ENCODE assay signal across 1 cellular context in the genomic region with DNA sequence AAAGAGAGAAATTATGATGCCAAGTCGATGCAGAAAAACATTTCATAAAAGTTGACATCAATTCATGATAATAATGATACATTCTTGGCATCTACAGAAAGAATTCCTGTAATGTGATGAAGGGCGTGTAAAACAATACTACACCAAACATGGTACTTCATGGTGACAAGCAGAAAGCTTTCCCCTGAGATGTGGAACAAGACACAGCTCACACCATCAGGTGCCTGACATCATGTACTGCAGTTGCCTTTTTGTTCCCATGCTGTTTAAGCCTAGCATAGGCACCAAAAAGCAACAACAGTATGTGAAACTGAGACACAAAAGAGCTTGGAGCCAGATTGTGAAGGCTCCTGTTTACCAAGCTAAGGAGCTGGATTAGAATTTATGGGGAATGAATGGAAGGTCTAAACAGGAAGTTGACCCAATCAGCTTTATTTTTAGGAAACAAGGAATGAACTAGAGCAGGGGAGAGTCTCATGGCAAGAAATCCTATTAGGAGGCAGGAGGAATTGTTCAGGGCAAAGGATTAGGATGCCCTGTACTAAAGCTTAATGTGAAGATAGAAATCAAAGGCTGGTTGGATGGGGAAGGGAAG.
TF ChIP-seq lines count a peak whose summit lies in the region.

No MANE protein-coding gene starts in this region.

TF ChIP-seq in IMR-90, 13 proteins besides CTCF, POLR2A, EP300 and RAD21 (continued from another document):
- TF ChIP-seq RCOR1 (IDR thresholded peaks at IDR 0.05; ENCODE audit: insufficient replicate concordance, low read length): no peak
- TF ChIP-seq, protein P1, sequence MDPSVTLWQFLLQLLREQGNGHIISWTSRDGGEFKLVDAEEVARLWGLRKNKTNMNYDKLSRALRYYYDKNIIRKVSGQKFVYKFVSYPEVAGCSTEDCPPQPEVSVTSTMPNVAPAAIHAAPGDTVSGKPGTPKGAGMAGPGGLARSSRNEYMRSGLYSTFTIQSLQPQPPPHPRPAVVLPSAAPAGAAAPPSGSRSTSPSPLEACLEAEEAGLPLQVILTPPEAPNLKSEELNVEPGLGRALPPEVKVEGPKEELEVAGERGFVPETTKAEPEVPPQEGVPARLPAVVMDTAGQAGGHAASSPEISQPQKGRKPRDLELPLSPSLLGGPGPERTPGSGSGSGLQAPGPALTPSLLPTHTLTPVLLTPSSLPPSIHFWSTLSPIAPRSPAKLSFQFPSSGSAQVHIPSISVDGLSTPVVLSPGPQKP (IDR thresholded peaks at IDR 0.05; ENCODE audit: borderline replicate concordance, low read depth, low read length): no peak
- TF ChIP-seq MAFK (IDR thresholded peaks at IDR 0.05; ENCODE audit: low read depth, low read length): no peak
- no peak for TF ChIP-seq SMC3 (IDR thresholded peaks at IDR 0.05; ENCODE audit: low read depth, low read length)
- TF ChIP-seq FOS (IDR thresholded peaks at IDR 0.05; ENCODE audit: low read depth, low read length): no peak
